12 cellular contexts compared by ENCODE assay signal in the genomic region with DNA sequence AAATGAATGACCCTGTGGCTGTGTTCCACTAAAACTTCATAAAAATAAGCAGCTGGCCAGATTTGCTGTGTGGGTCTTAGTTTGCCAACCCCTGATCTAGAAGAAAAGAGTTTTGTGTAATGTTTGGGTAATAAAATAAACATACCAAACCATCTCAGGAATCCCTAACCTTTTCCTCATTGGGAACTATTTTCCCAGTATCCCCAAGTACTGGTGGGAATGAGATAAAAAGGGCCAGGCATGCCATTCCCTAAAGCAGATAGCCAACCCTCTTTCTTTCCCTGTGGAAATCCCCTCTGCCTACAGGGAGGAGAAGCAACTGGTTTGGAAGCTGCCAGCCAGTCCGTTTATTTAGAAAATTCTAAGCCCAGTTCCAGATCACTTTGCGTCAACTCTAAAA.
DNase-seq lines count a peak whose midpoint lies in the region; ATAC-seq and TF ChIP-seq lines count a peak whose summit lies in the region.
"Had no signal": no experiment of that assay in that cellular context is flagged by ENCODE, and none has a peak within 500 bp of the region (broad histone marks: within the 10 kb centered on the region; RNA-seq: fewer than 3 reads in every experiment).

No MANE protein-coding gene starts in this region.

- H3K4me3 ChIP-seq in AG04450 (ENCODE audit: low read depth, low read length): peak overlapping the region; percentile 21; the same call in 1 of the 2 replicates
- H3K4me3 ChIP-seq in fibroblast of the aortic adventitia (ENCODE audit: low read depth, low read length): peak overlapping the region; percentile 35

- peak overlapping the region; percentile 96 for H3K27ac Mint-ChIP-seq in osteocyte (ENCODE audit: unreplicated experiment)
- H3K27ac Mint-ChIP-seq in activated CD8-positive, alpha-beta T cell treated with anti-CD3 and anti-CD28 coated beads, Interleukin-2, amount 10 ng/mL, durations not matched to agents 7 days and 5 days: no peak overlapping the region
- H3K27ac Mint-ChIP-seq: activated CD8-positive, alpha-beta T cell treated with anti-CD3 and anti-CD28 coated beads for 36 hours; activated naive CD4-positive, alpha-beta T cell treated with anti-CD3 and anti-CD28 coated beads, Interleukin-2, amount 50 U/mL, for 72 hours; CD14-positive monocyte had no signal

- CTCF ChIA-PET in AG04450 (lab: Charles Lee): interaction anchor here (0.6 to 4.1 kb wide), 3 partner anchors 12 to 1200 kb away, joined by 3 to 22 read pairs (median 3); no protein-coding TSS in a partner anchor
- CTCF ChIA-PET in activated CD8-positive, alpha-beta T cell treated with anti-CD3 and anti-CD28 coated beads, Interleukin-2, amount 10 ng/mL, durations not matched to agents 7 days and 5 days (lab: Charles Lee): no interaction called here

- H3K4me1 Mint-ChIP-seq in osteocyte (ENCODE audit: unreplicated experiment): peaks cover 67% of the 10 kb centered on the region
- no peaks in the 10 kb centered on the region for H3K4me1 Mint-ChIP-seq in activated CD8-positive, alpha-beta T cell treated with anti-CD3 and anti-CD28 coated beads, Interleukin-2, amount 10 ng/mL, durations not matched to agents 7 days and 5 days (ENCODE audit: low read depth)
- H3K4me1 Mint-ChIP-seq: CD14-positive monocyte had no signal

- peaks cover 9% of the 10 kb centered on the region for H3K9me3 Mint-ChIP-seq in osteocyte (ENCODE audit: unreplicated experiment)
- H3K9me3 Mint-ChIP-seq in activated CD8-positive, alpha-beta T cell treated with anti-CD3 and anti-CD28 coated beads, Interleukin-2, amount 10 ng/mL, durations not matched to agents 7 days and 5 days (ENCODE audit: insufficient read depth): peaks cover 9% of the 10 kb centered on the region

- no peaks in the 10 kb centered on the region for H3K27me3 Mint-ChIP-seq in osteocyte (ENCODE audit: unreplicated experiment)
- H3K27me3 Mint-ChIP-seq in activated CD8-positive, alpha-beta T cell treated with anti-CD3 and anti-CD28 coated beads, Interleukin-2, amount 10 ng/mL, durations not matched to agents 7 days and 5 days (ENCODE audit: low read depth): no peaks in the 10 kb centered on the region
- H3K27me3 Mint-ChIP-seq: activated CD8-positive, alpha-beta T cell treated with anti-CD3 and anti-CD28 coated beads for 36 hours had no signal

- peak overlapping the region; percentile 44 for H3K4me3 Mint-ChIP-seq in osteocyte (ENCODE audit: unreplicated experiment)
- H3K4me3 Mint-ChIP-seq in activated CD8-positive, alpha-beta T cell treated with anti-CD3 and anti-CD28 coated beads, Interleukin-2, amount 10 ng/mL, durations not matched to agents 7 days and 5 days: no peak overlapping the region
- H3K4me3 Mint-ChIP-seq: activated CD8-positive, alpha-beta T cell treated with anti-CD3 and anti-CD28 coated beads for 36 hours; CD14-positive monocyte had no signal

- H3K27ac ChIP-seq in AG04450 (ENCODE audit: low read depth, low read length): peak overlapping the region; percentile 78

- POLR2A ChIA-PET in AG04450 (lab: Yijun Ruan, JAX): interaction anchor here (0.6 kb wide), 1 partner anchor 67 kb away, joined by 3 read pairs; no protein-coding TSS in a partner anchor
- POLR2A ChIA-PET in activated CD8-positive, alpha-beta T cell treated with anti-CD3 and anti-CD28 coated beads, Interleukin-2, amount 10 ng/mL, durations not matched to agents 7 days and 5 days (lab: Charles Lee): no interaction called here

- DNase-seq in AG04450 (ENCODE audit: low read depth, low spot score) (peak; percentile 52), fibroblast of the aortic adventitia (ENCODE audit: low read depth) (peak; percentile 94), osteocyte (ENCODE audit: extremely low spot score, unreplicated experiment) (no peak), NCI-H2081 (lab: John Stamatoyannopoulos, UW) (no peak), AG08396 (ENCODE audit: low spot score) (no peak)
- no peak for DNase-seq in activated CD8-positive, alpha-beta T cell treated with anti-CD3 and anti-CD28 coated beads, Interleukin-2, amount 10 ng/mL, durations not matched to agents 7 days and 5 days
- DNase-seq: activated CD8-positive, alpha-beta T cell treated with anti-CD3 and anti-CD28 coated beads for 36 hours; NCI-H526 had no signal

- TF ChIP-seq CTCF in AG04450 (IDR thresholded peaks at IDR 0.05; ENCODE audit: low read depth, low read length): no peak
- TF ChIP-seq CTCF in fibroblast of the aortic adventitia (IDR thresholded peaks at IDR 0.05; ENCODE audit: insufficient read depth, low read length): no peak
- no peak for TF ChIP-seq CTCF in osteocyte (IDR thresholded peaks at IDR 0.05)

- no peaks in the 10 kb centered on the region for H3K27me3 ChIP-seq in AG04450 (ENCODE audit: control insufficient read depth, insufficient read depth, low read length)

- no peaks in the 10 kb centered on the region for H3K9me3 ChIP-seq in AG04450 (ENCODE audit: control insufficient read depth, insufficient read depth, low read length)

- peaks cover 6% of the 10 kb centered on the region for H3K36me3 Mint-ChIP-seq in osteocyte (ENCODE audit: unreplicated experiment)
- peaks cover 30% of the 10 kb centered on the region for H3K36me3 Mint-ChIP-seq in activated CD8-positive, alpha-beta T cell treated with anti-CD3 and anti-CD28 coated beads, Interleukin-2, amount 10 ng/mL, durations not matched to agents 7 days and 5 days (ENCODE audit: low read depth)
- H3K36me3 Mint-ChIP-seq: CD14-positive monocyte had no signal

- no peak for ATAC-seq in activated CD8-positive, alpha-beta T cell treated with anti-CD3 and anti-CD28 coated beads, Interleukin-2, amount 10 ng/mL, durations not matched to agents 7 days and 5 days
- ATAC-seq in HG02610 (IDR thresholded peaks at IDR 0.05; ENCODE audit: unreplicated experiment): no peak
- ATAC-seq: activated CD8-positive, alpha-beta T cell treated with anti-CD3 and anti-CD28 coated beads for 36 hours; activated naive CD4-positive, alpha-beta T cell treated with anti-CD3 and anti-CD28 coated beads, Interleukin-2, amount 50 U/mL, for 72 hours had no signal

TF ChIP-seq in PFSK-1, 5 proteins besides CTCF, POLR2A, EP300 and RAD21:
- no peak for TF ChIP-seq FOXP2 (optimal IDR thresholded peaks at IDR 0.05; ENCODE audit: borderline replicate concordance, extremely low read depth, extremely low read length, insufficient read depth)
- no peak for TF ChIP-seq SIN3A (IDR thresholded peaks at IDR 0.05; ENCODE audit: borderline replicate concordance, insufficient read depth, low read length)
- 0 out of 2 replicates have a peak, but pooled peaks have one; percentile 21 for TF ChIP-seq TAF1 (IDR thresholded peaks at IDR 0.05; ENCODE audit: borderline replicate concordance, insufficient read depth, low read length)
- TF ChIP-seq, protein P1, sequence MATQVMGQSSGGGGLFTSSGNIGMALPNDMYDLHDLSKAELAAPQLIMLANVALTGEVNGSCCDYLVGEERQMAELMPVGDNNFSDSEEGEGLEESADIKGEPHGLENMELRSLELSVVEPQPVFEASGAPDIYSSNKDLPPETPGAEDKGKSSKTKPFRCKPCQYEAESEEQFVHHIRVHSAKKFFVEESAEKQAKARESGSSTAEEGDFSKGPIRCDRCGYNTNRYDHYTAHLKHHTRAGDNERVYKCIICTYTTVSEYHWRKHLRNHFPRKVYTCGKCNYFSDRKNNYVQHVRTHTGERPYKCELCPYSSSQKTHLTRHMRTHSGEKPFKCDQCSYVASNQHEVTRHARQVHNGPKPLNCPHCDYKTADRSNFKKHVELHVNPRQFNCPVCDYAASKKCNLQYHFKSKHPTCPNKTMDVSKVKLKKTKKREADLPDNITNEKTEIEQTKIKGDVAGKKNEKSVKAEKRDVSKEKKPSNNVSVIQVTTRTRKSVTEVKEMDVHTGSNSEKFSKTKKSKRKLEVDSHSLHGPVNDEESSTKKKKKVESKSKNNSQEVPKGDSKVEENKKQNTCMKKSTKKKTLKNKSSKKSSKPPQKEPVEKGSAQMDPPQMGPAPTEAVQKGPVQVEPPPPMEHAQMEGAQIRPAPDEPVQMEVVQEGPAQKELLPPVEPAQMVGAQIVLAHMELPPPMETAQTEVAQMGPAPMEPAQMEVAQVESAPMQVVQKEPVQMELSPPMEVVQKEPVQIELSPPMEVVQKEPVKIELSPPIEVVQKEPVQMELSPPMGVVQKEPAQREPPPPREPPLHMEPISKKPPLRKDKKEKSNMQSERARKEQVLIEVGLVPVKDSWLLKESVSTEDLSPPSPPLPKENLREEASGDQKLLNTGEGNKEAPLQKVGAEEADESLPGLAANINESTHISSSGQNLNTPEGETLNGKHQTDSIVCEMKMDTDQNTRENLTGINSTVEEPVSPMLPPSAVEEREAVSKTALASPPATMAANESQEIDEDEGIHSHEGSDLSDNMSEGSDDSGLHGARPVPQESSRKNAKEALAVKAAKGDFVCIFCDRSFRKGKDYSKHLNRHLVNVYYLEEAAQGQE (IDR thresholded peaks at IDR 0.05; ENCODE audit: insufficient read depth in 1 of 2, low read depth in 2 of 2, low read length in 2 of 2): no peak

Comparison
In these comparisons a context has a peak if more than half of its experiments do, and no peak if none do; other contexts are left out.
1. DNase-seq: peak in AG04450 (single experiment) and fibroblast of the aortic adventitia (single experiment); none in osteocyte (single experiment), activated CD8-positive, alpha-beta T cell treated with anti-CD3 and anti-CD28 coated beads, Interleukin-2, amount 10 ng/mL, durations not matched to agents 7 days and 5 days (single experiment), NCI-H2081 (0 of 2) and AG08396 (single experiment).